ENCODE assay signal across 33 cellular contexts in the genomic region with DNA sequence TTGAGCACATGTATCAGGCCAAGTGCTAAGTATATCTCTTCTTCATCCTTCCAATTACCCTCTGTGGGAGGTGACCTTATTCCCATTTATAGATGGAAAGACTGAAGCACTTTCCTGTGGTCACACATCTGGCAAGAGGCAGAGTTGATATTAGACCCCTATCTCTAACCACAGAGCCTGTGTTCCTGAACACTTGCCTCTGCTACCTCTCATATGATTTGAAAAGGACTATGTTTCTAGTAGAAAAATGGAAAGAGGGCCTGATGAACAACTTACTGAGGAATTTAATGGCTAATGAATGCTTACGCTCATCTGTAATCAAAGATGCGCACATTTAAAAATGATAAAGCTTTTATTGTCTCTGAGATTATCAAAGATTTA. TPM values are rescaled to one million over a fixed set of nuclear protein-coding genes. Genes with fewer than 3 reads are reported as not detected.
"Had no signal": no experiment of that assay in that cellular context is flagged by ENCODE, and none has a peak within 500 bp of the region (broad histone marks: within the 10 kb centered on the region; RNA-seq: fewer than 3 reads in every experiment).

No MANE protein-coding gene starts in this region.

- ATAC-seq: activated CD4-positive, CD25-positive, alpha-beta regulatory T cell treated with anti-CD3 and anti-CD28 coated beads, Interleukin-2, amount 50 U/mL, for 24 hours; activated CD8-positive, alpha-beta T cell treated with anti-CD3 and anti-CD28 coated beads for 36 hours; activated naive CD8-positive, alpha-beta T cell treated with anti-CD3 and anti-CD28 coated beads, Interleukin-2, amount 50 U/mL, for 24 hours; activated T-cell treated with anti-CD3 and anti-CD28 coated beads, Interleukin-2, amount 50 U/mL, for 4 hours; activated T-helper 17 cell treated with anti-CD3 and anti-CD28 coated beads, Interleukin-2, amount 50 U/mL, for 72 hours; esophagus mucosa; T-cell had no signal

- H3K27ac Mint-ChIP-seq: activated B cell treated with CpG ODN at 0.5 μM for 24 hours; activated CD8-positive, alpha-beta T cell treated with anti-CD3 and anti-CD28 coated beads for 36 hours; activated naive CD4-positive, alpha-beta T cell treated with anti-CD3 and anti-CD28 coated beads for 36 hours; activated naive CD4-positive, alpha-beta T cell treated with anti-CD3 and anti-CD28 coated beads, Interleukin-2, amount 50 U/mL, for 24 hours; activated naive CD8-positive, alpha-beta T cell treated with anti-CD3 and anti-CD28 coated beads for 36 hours; activated naive CD8-positive, alpha-beta T cell treated with anti-CD3 and anti-CD28 coated beads, Interleukin-2, amount 50 U/mL, for 24 hours; activated T-helper 17 cell treated with anti-CD3 and anti-CD28 coated beads, Interleukin-2, amount 50 U/mL, for 72 hours; brain; dendritic cell treated with granulocyte-macrophage colony-stimulating factor and Interleukin-4, amounts not matched to agents 40 ng/mL and 50 ng/mL, for 4 days; endodermal cell; T-cell; T-helper 1 cell treated with Interleukin-12 subunit alpha and Interleukin-12 subunit beta and Interleukin-4 antibody, amounts not matched to agents 30 μg/mL and 1 μg/mL, for 36 hours had no signal

- H3K27me3 Mint-ChIP-seq: activated naive CD4-positive, alpha-beta T cell treated with anti-CD3 and anti-CD28 coated beads, Interleukin-2, amount 50 U/mL, for 24 hours; activated naive CD8-positive, alpha-beta T cell treated with anti-CD3 and anti-CD28 coated beads for 36 hours had no signal

- DNase-seq: activated B cell treated with CpG ODN at 0.5 μM for 24 hours; activated CD4-positive, alpha-beta T cell treated with anti-CD3 and anti-CD28 coated beads for 48 hours; activated CD4-positive, alpha-beta T cell treated with anti-CD3 and anti-CD28 coated beads, Interleukin-2, amount 50 U/mL, for 1 hour; activated CD4-positive, alpha-beta T cell treated with anti-CD3 and anti-CD28 coated beads, Interleukin-2, amount 50 U/mL, for 48 hours; activated CD8-positive, alpha-beta memory T cell treated with anti-CD3 and anti-CD28 coated beads for 24 hours; activated CD8-positive, alpha-beta T cell treated with anti-CD3 and anti-CD28 coated beads for 36 hours; activated effector memory CD4-positive, alpha-beta T cell treated with Interleukin-2 at 50 U/mL for 16 hours; activated naive CD4-positive, alpha-beta T cell treated with anti-CD3 and anti-CD28 coated beads for 36 hours; activated naive CD8-positive, alpha-beta T cell treated with anti-CD3 and anti-CD28 coated beads for 36 hours; activated naive CD8-positive, alpha-beta T cell treated with anti-CD3 and anti-CD28 coated beads, Interleukin-2, amount 50 U/mL, for 24 hours; activated T-cell treated with anti-CD3 and anti-CD28 coated beads, Interleukin-2, amount 50 U/mL, for 4 hours; amygdala; aorta; central memory CD4-positive, alpha-beta T cell; cerebellar nuclear complex; colonic mucosa; dorsolateral prefrontal cortex; effector memory CD4-positive, alpha-beta T cell; endodermal cell; head of caudate nucleus; T-cell; T-helper 9 cell; WERI-Rb-1 had no signal

- H3K4me3 ChIP-seq: adrenal gland, breast epithelium, cardiac muscle cell, colonic mucosa, dorsolateral prefrontal cortex had no signal

- H3K9me3 Mint-ChIP-seq: activated B cell treated with CpG ODN at 0.5 μM for 24 hours; activated CD8-positive, alpha-beta T cell treated with anti-CD3 and anti-CD28 coated beads for 36 hours; activated naive CD4-positive, alpha-beta T cell treated with anti-CD3 and anti-CD28 coated beads for 36 hours; activated naive CD4-positive, alpha-beta T cell treated with anti-CD3 and anti-CD28 coated beads, Interleukin-2, amount 50 U/mL, for 24 hours; activated naive CD8-positive, alpha-beta T cell treated with anti-CD3 and anti-CD28 coated beads for 36 hours; activated naive CD8-positive, alpha-beta T cell treated with anti-CD3 and anti-CD28 coated beads, Interleukin-2, amount 50 U/mL, for 24 hours; activated T-cell treated with anti-CD3 and anti-CD28 coated beads, Interleukin-2, amount 50 U/mL, for 4 hours; activated T-helper 17 cell treated with anti-CD3 and anti-CD28 coated beads, Interleukin-2, amount 50 U/mL, for 72 hours; brain; dendritic cell treated with granulocyte-macrophage colony-stimulating factor and Interleukin-4, amounts not matched to agents 40 ng/mL and 50 ng/mL, for 4 days; endodermal cell; T-cell; T-helper 1 cell treated with Interleukin-12 subunit alpha and Interleukin-12 subunit beta and Interleukin-4 antibody, amounts not matched to agents 30 μg/mL and 1 μg/mL, for 36 hours had no signal

- H3K36me3 Mint-ChIP-seq: activated naive CD8-positive, alpha-beta T cell treated with anti-CD3 and anti-CD28 coated beads for 36 hours; brain had no signal

- H3K9me3 ChIP-seq: adrenal gland, breast epithelium, colonic mucosa had no signal

- H3K27me3 ChIP-seq: adrenal gland, breast epithelium, cardiac muscle cell, colonic mucosa, dorsolateral prefrontal cortex had no signal

- H3K4me3 Mint-ChIP-seq: activated B cell treated with CpG ODN at 0.5 μM for 24 hours; activated CD8-positive, alpha-beta T cell treated with anti-CD3 and anti-CD28 coated beads for 36 hours; activated naive CD4-positive, alpha-beta T cell treated with anti-CD3 and anti-CD28 coated beads for 36 hours; activated naive CD4-positive, alpha-beta T cell treated with anti-CD3 and anti-CD28 coated beads, Interleukin-2, amount 50 U/mL, for 24 hours; activated naive CD8-positive, alpha-beta T cell treated with anti-CD3 and anti-CD28 coated beads for 36 hours; activated naive CD8-positive, alpha-beta T cell treated with anti-CD3 and anti-CD28 coated beads, Interleukin-2, amount 50 U/mL, for 24 hours; activated T-cell treated with anti-CD3 and anti-CD28 coated beads, Interleukin-2, amount 50 U/mL, for 4 hours; activated T-helper 17 cell treated with anti-CD3 and anti-CD28 coated beads, Interleukin-2, amount 50 U/mL, for 72 hours; brain; dendritic cell treated with granulocyte-macrophage colony-stimulating factor and Interleukin-4, amounts not matched to agents 40 ng/mL and 50 ng/mL, for 4 days; endodermal cell; T-cell; T-helper 1 cell treated with Interleukin-12 subunit alpha and Interleukin-12 subunit beta and Interleukin-4 antibody, amounts not matched to agents 30 μg/mL and 1 μg/mL, for 36 hours had no signal

- H3K36me3 ChIP-seq: adrenal gland, breast epithelium, cardiac muscle cell, colonic mucosa, WERI-Rb-1 had no signal

- H3K27ac ChIP-seq: adrenal gland, breast epithelium, cardiac muscle cell, colonic mucosa, dorsolateral prefrontal cortex, WERI-Rb-1 had no signal

- H3K4me1 Mint-ChIP-seq: activated B cell treated with CpG ODN at 0.5 μM for 24 hours; activated naive CD4-positive, alpha-beta T cell treated with anti-CD3 and anti-CD28 coated beads, Interleukin-2, amount 50 U/mL, for 24 hours; activated naive CD8-positive, alpha-beta T cell treated with anti-CD3 and anti-CD28 coated beads for 36 hours; activated T-helper 17 cell treated with anti-CD3 and anti-CD28 coated beads, Interleukin-2, amount 50 U/mL, for 72 hours; T-cell had no signal

- H3K4me1 ChIP-seq: breast epithelium, colonic mucosa had no signal

RNA-seq across cellular contexts. Expression of a gene that starts 51.4 kb away (rescaled TPM):
- total RNA-seq: activated B cell treated with CpG ODN at 0.5 μM for 24 hours; activated naive CD4-positive, alpha-beta T cell treated with anti-CD3 and anti-CD28 coated beads for 36 hours; activated T-helper 17 cell treated with anti-CD3 and anti-CD28 coated beads, Interleukin-2, amount 50 U/mL, for 72 hours; cardiac muscle cell; endodermal cell; T-cell had no signal
